Comparison of ENCODE assay signal across 1 cellular context in genomic region chr15:62969442-62970089, GRCh38.
A peak's percentile ranks its signal among the peaks of the same experiment; 100 is the strongest.
TF ChIP-seq lines count a peak whose summit lies in the region.

No MANE protein-coding gene starts in this region.

TF ChIP-seq in K562, 482 proteins besides CTCF, POLR2A, EP300 and RAD21 (continued from another document):
- peak in 1 of 2 experiments; percentile 94; a peak in 2 of 4 replicates for TF ChIP-seq MLLT1 (IDR thresholded peaks at IDR 0.05)
